Comparison of ENCODE assay signal across 15 cellular contexts in genomic region chr9:110114086-110114887, GRCh38.
DNase-seq lines count a peak whose midpoint lies in the region; ATAC-seq and TF ChIP-seq lines count a peak whose summit lies in the region.
"Had no signal": no experiment of that assay in that cellular context is flagged by ENCODE, and none has a peak within 500 bp of the region (broad histone marks: within the 10 kb centered on the region; RNA-seq: fewer than 3 reads in every experiment).

No MANE protein-coding gene starts in this region.

- H3K4me3 ChIP-seq in heart left ventricle (peak overlapping the region in 3 of 12 donors; percentile 0 to 9 (median 1)), right atrium auricular region (no peak overlapping the region), brain microvascular endothelial cell (ENCODE audit: low read depth, low read length) (no peak overlapping the region), right lobe of liver (no peak overlapping the region), upper lobe of right lung (no peak overlapping the region), esophagus muscularis mucosa (no peak overlapping the region)
- H3K4me3 ChIP-seq: thoracic aorta had no signal

- TF ChIP-seq POLR2A in heart left ventricle (IDR thresholded peaks at IDR 0.05) (no peak), right lobe of liver (IDR thresholded peaks at IDR 0.05) (no peak), esophagus muscularis mucosa (IDR thresholded peaks at IDR 0.05; ENCODE audit: low read depth) (no peak)

- in situ Hi-C loops in brain microvascular endothelial cell (cut with HindIII; ENCODE audit: low pct_ligation_motif_present, low sequenced_read_pairs): no loop called here

- H3K27ac ChIP-seq in heart left ventricle (peak overlapping the region in 11 of 12 donors; percentile 1 to 74 (median 60)), right atrium auricular region (peak overlapping the region in 1 of 2 donors; percentile 61), brain microvascular endothelial cell (peak overlapping the region; percentile 94), right lobe of liver (no peak overlapping the region), upper lobe of right lung (peak overlapping the region; percentile 42), esophagus muscularis mucosa (replicated peaks in 1 of 4) (peak overlapping the region in 1 of 4 donors; percentile 7)
- H3K27ac ChIP-seq: thoracic aorta, VCaP had no signal

- intact Hi-C loops in heart left ventricle (cut with DNase I) (loop anchor here in 2 of 10 donors (5.0 kb wide), 2 partner anchors 38 to 47 kb away; no protein-coding TSS in a partner anchor), right lobe of liver (cut with DNase I) (no loop called here), upper lobe of right lung (cut with DNase I) (no loop called here), esophagus muscularis mucosa (cut with DNase I) (no loop called here)

- no peak for TF ChIP-seq CTCF in heart left ventricle (IDR thresholded peaks at IDR 0.05)
- TF ChIP-seq CTCF in right atrium auricular region (IDR thresholded peaks at IDR 0.05): no peak
- no peak for TF ChIP-seq CTCF in brain microvascular endothelial cell (IDR thresholded peaks at IDR 0.05; ENCODE audit: low read depth, low read length, missing control alignments)
- no peak for TF ChIP-seq CTCF in right lobe of liver (IDR thresholded peaks at IDR 0.05)
- TF ChIP-seq CTCF in upper lobe of right lung (IDR thresholded peaks at IDR 0.05): no peak
- TF ChIP-seq CTCF in esophagus muscularis mucosa (IDR thresholded peaks at IDR 0.05): no peak

- TF ChIP-seq EP300 in esophagus muscularis mucosa (IDR thresholded peaks at IDR 0.05): no peak

- DNase-seq in heart left ventricle (no peak), right atrium auricular region (ENCODE audit: low spot score) (no peak), brain microvascular endothelial cell (no peak), right lobe of liver (no peak), upper lobe of right lung (no peak), esophagus muscularis mucosa (ENCODE audit: extremely low spot score) (no peak), GF-D8 (lab: John Stamatoyannopoulos, UW) (no peak)
- DNase-seq: activated CD8-positive, alpha-beta memory T cell treated with anti-CD3 and anti-CD28 coated beads, Interleukin-2, amount 50 U/mL, for 4 hours; activated naive CD8-positive, alpha-beta T cell treated with anti-CD3 and anti-CD28 coated beads, Interleukin-2, amount 10 ng/mL, durations not matched to agents 7 days and 5 days; Kasumi-1; NCI-H1694 treated with DMSO at 0.1 percent for 48 hours; NCI-H526 treated with DMSO at 0.1 percent for 48 hours had no signal

- H3K9me3 ChIP-seq in heart left ventricle (no peaks in the 10 kb centered on the region), right atrium auricular region (no peaks in the 10 kb centered on the region), right lobe of liver (no peaks in the 10 kb centered on the region), upper lobe of right lung (no peaks in the 10 kb centered on the region), esophagus muscularis mucosa (no peaks in the 10 kb centered on the region)
- H3K9me3 ChIP-seq: thoracic aorta had no signal

- 46 to 63% (median 61%) methylated on average over 11 of the region's 11 CpGs for WGBS in heart left ventricle, 4 donors
- WGBS in right lobe of liver (ENCODE audit: insufficient coverage, low coverage, low lambda C conversion rate, missing lambda C conversion rate): 63% methylated on average over 8 of the region's 11 CpGs
- 73% methylated on average over 11 of the region's 11 CpGs for WGBS in esophagus muscularis mucosa

- peaks cover 0 to 12% (median 0%) of the 10 kb centered on the region in 9 donors for H3K36me3 ChIP-seq in heart left ventricle
- H3K36me3 ChIP-seq in right atrium auricular region: no peaks in the 10 kb centered on the region
- peaks cover 14% of the 10 kb centered on the region for H3K36me3 ChIP-seq in brain microvascular endothelial cell (replicated peaks)
- H3K36me3 ChIP-seq in right lobe of liver: no peaks in the 10 kb centered on the region
- no peaks in the 10 kb centered on the region for H3K36me3 ChIP-seq in upper lobe of right lung
- H3K36me3 ChIP-seq in esophagus muscularis mucosa: peaks cover 0 to 4% (median 0%) of the 10 kb centered on the region in 4 donors
- H3K36me3 ChIP-seq: thoracic aorta had no signal

- H3K27me3 ChIP-seq in heart left ventricle (no peaks in the 10 kb centered on the region), right atrium auricular region (no peaks in the 10 kb centered on the region), brain microvascular endothelial cell (replicated peaks) (no peaks in the 10 kb centered on the region), right lobe of liver (no peaks in the 10 kb centered on the region), upper lobe of right lung (no peaks in the 10 kb centered on the region), esophagus muscularis mucosa (no peaks in the 10 kb centered on the region)

- peaks cover 0 to 70% (median 47%) of the 10 kb centered on the region in 12 donors for H3K4me1 ChIP-seq in heart left ventricle
- peaks cover 0 to 38% of the 10 kb centered on the region in 2 donors for H3K4me1 ChIP-seq in right atrium auricular region
- H3K4me1 ChIP-seq in right lobe of liver: peaks cover 0 to 4% (median 0%) of the 10 kb centered on the region in 4 donors
- peaks cover 36% of the 10 kb centered on the region for H3K4me1 ChIP-seq in upper lobe of right lung
- H3K4me1 ChIP-seq in esophagus muscularis mucosa: peaks cover 32 to 40% (median 36%) of the 10 kb centered on the region in 4 donors

- ATAC-seq in heart left ventricle (peak in 1 of 4 donors; percentile 34), right lobe of liver (peak in 3 of 4 donors; percentile 13 to 40 (median 23)), upper lobe of right lung (no peak), GM19035 (IDR thresholded peaks at IDR 0.05; ENCODE audit: unreplicated experiment) (no peak)

Comparison
In these comparisons a context has a peak if more than half of its experiments do, and no peak if none do; other contexts are left out.
1. ATAC-seq: peak in right lobe of liver (3 of 4); none in upper lobe of right lung (single experiment) and GM19035 (single experiment).
2. H3K27ac ChIP-seq: peak in heart left ventricle (11 of 12), brain microvascular endothelial cell (single experiment) and upper lobe of right lung (single experiment); none in right lobe of liver (0 of 3).